1 cellular context compared by ENCODE assay signal in genomic region chr1:146386851-146387749, GRCh38.
TF ChIP-seq lines count a peak whose summit lies in the region.
"Not testable (repeated sequence)": the region's sequence is repeated elsewhere in the genome, so short reads cannot be mapped to it uniquely, and the experiment has no call there.

No MANE protein-coding gene starts in this region.

TF ChIP-seq in HepG2, 621 proteins besides CTCF, POLR2A, EP300 and RAD21 (continued from another document and continues in another):
- TF ChIP-seq MAX (IDR thresholded peaks at IDR 0.05) (peak; percentile 21; the same call in 1 of the 2 replicates), ATF7-NPFF (CRISPR knock-in tag; IDR thresholded peaks at IDR 0.05; ENCODE audit: low read depth) (peak; percentile 28; the same call in 1 of the 2 replicates), ZFP1 (CRISPR knock-in tag; IDR thresholded peaks at IDR 0.05) (0 out of 2 replicates have a peak, but pooled peaks have one; percentile 42), RXRB (CRISPR knock-in tag; IDR thresholded peaks at IDR 0.05; ENCODE audit: borderline replicate concordance) (peak; percentile 62), ZNF205 (CRISPR knock-in tag; IDR thresholded peaks at IDR 0.05) (peak; percentile 85), ZNF792 (CRISPR knock-in tag; IDR thresholded peaks at IDR 0.05) (peak; percentile 60; the same call in 1 of the 2 replicates), ELF3 (CRISPR knock-in tag; IDR thresholded peaks at IDR 0.05) (peak; percentile 41; the same call in 1 of the 2 replicates), ZNF687 (CRISPR knock-in tag; IDR thresholded peaks at IDR 0.05) (peak; percentile 45), NR2F2 (IDR thresholded peaks at IDR 0.05; ENCODE audit: borderline replicate concordance, low read depth) (peak; percentile 43; the same call in 1 of the 2 replicates), SP1 (CRISPR knock-in tag; IDR thresholded peaks at IDR 0.05) (peak; percentile 62), FOXK1 (CRISPR knock-in tag; IDR thresholded peaks at IDR 0.05; ENCODE audit: borderline replicate concordance, low read depth) (peak; percentile 30; the same call in 1 of the 2 replicates), MIER2 (CRISPR knock-in tag; IDR thresholded peaks at IDR 0.05) (peak; percentile 72; the same call in 1 of the 2 replicates), NCOA5 (CRISPR knock-in tag; IDR thresholded peaks at IDR 0.05) (0 out of 2 replicates have a peak, but pooled peaks have one; percentile 45), ATF1 (CRISPR knock-in tag; IDR thresholded peaks at IDR 0.05) (0 out of 2 replicates have a peak, but pooled peaks have one; percentile 18), ZNF557 (CRISPR knock-in tag; IDR thresholded peaks at IDR 0.05) (peak; percentile 94; the same call in 1 of the 2 replicates), TFDP1 (CRISPR knock-in tag; IDR thresholded peaks at IDR 0.05; ENCODE audit: borderline replicate concordance) (peak; percentile 34; the same call in 1 of the 2 replicates), HMG20A (CRISPR knock-in tag; IDR thresholded peaks at IDR 0.05; ENCODE audit: borderline replicate concordance) (0 out of 2 replicates have a peak, but pooled peaks have one; percentile 12), POLR2G (IDR thresholded peaks at IDR 0.05; ENCODE audit: low read depth, low read length) (peak; percentile 94), GFI1 (CRISPR knock-in tag; IDR thresholded peaks at IDR 0.05; ENCODE audit: borderline replicate concordance) (peak; percentile 27; the same call in 1 of the 2 replicates), TFE3 (CRISPR knock-in tag; IDR thresholded peaks at IDR 0.05) (0 out of 2 replicates have a peak, but pooled peaks have one; percentile 55), KLF6 (CRISPR knock-in tag; IDR thresholded peaks at IDR 0.05) (0 out of 2 replicates have a peak, but pooled peaks have one; percentile 26), MED1 (CRISPR knock-in tag; IDR thresholded peaks at IDR 0.05) (peak; percentile 93), ZNF816 (CRISPR knock-in tag; IDR thresholded peaks at IDR 0.05; ENCODE audit: borderline replicate concordance) (0 out of 2 replicates have a peak, but pooled peaks have one; percentile 29), GABPB1 (CRISPR knock-in tag; IDR thresholded peaks at IDR 0.05) (peak; percentile 85), SNAPC5 (CRISPR knock-in tag; IDR thresholded peaks at IDR 0.05; ENCODE audit: borderline replicate concordance) (peak; percentile 99), RFX3 (CRISPR knock-in tag; IDR thresholded peaks at IDR 0.05) (0 out of 2 replicates have a peak, but pooled peaks have one; percentile 14), FOXA1 (CRISPR knock-in tag; IDR thresholded peaks at IDR 0.05) (peak; percentile 35; the same call in 1 of the 2 replicates), ZNF639 (CRISPR knock-in tag; conservative IDR thresholded peaks at IDR 0.05) (peak; percentile 61; the same call in 1 of the 2 replicates), KDM4B (CRISPR knock-in tag; IDR thresholded peaks at IDR 0.05) (peak; percentile 43; the same call in 1 of the 2 replicates), ZNF124 (CRISPR knock-in tag; IDR thresholded peaks at IDR 0.05) (peak; percentile 89), CEBPG (CRISPR knock-in tag; IDR thresholded peaks at IDR 0.05) (peak; percentile 60), MAFF (IDR thresholded peaks at IDR 0.05; ENCODE audit: low read depth, low read length) (peak; percentile 14; the same call in 1 of the 2 replicates), GABPA (CRISPR knock-in tag; IDR thresholded peaks at IDR 0.05; ENCODE audit: low read depth) (peak; percentile 73), RBM22 (optimal IDR thresholded peaks at IDR 0.05; ENCODE audit: low read length) (peak; percentile 60), ATF6 (CRISPR knock-in tag; conservative IDR thresholded peaks at IDR 0.05) (0 out of 2 replicates have a peak, but pooled peaks have one; percentile 60), ZNF281 (CRISPR knock-in tag; IDR thresholded peaks at IDR 0.05; ENCODE audit: borderline replicate concordance) (peak; percentile 76), KAT8 (CRISPR knock-in tag; IDR thresholded peaks at IDR 0.05) (peak; percentile 52; the same call in 1 of the 2 replicates), KDM2A (CRISPR knock-in tag; IDR thresholded peaks at IDR 0.05; ENCODE audit: borderline replicate concordance, low read depth) (peak; percentile 19; the same call in 1 of the 2 replicates), ATF2 (CRISPR knock-in tag; IDR thresholded peaks at IDR 0.05) (peak; percentile 82), NCOA2 (CRISPR knock-in tag; IDR thresholded peaks at IDR 0.05) (peak; percentile 70), PATZ1 (CRISPR knock-in tag; IDR thresholded peaks at IDR 0.05) (peak; percentile 82), FOXA3 (CRISPR knock-in tag; IDR thresholded peaks at IDR 0.05) (peak; percentile 62), HOXA5 (CRISPR knock-in tag; IDR thresholded peaks at IDR 0.05) (0 out of 2 replicates have a peak, but pooled peaks have one; percentile 61), NR2F6 (CRISPR knock-in tag; IDR thresholded peaks at IDR 0.05) (peak; percentile 23; the same call in 1 of the 2 replicates)
- TF ChIP-seq SP1 (IDR thresholded peaks at IDR 0.05); FOXA1 (IDR thresholded peaks at IDR 0.05); GABPA (IDR thresholded peaks at IDR 0.05; ENCODE audit: low read depth, low read length); NR2F6 (IDR thresholded peaks at IDR 0.05): not testable (repeated sequence)
